Comparison of ENCODE assay signal across 1 cellular context in genomic region chr2:47695800-47696477, GRCh38.
A peak's percentile ranks its signal among the peaks of the same experiment; 100 is the strongest.
TF ChIP-seq lines count a peak whose summit lies in the region.

No MANE protein-coding gene starts in this region.

TF ChIP-seq in GM23338, 12 proteins besides CTCF, POLR2A, EP300 and RAD21 (continued from another document):
- TF ChIP-seq JUNB (IDR thresholded peaks at IDR 0.05; ENCODE audit: unreplicated experiment) (no peak), NANOG (IDR thresholded peaks at IDR 0.05; ENCODE audit: borderline replicate concordance) (no peak), EZH2phosphoT487 (IDR thresholded peaks at IDR 0.05; ENCODE audit: unreplicated experiment) (no peak), CREB1 (CRISPR knock-in tag; IDR thresholded peaks at IDR 0.05; ENCODE audit: low read depth) (peak; percentile 30)
- TF ChIP-seq, protein P1, sequence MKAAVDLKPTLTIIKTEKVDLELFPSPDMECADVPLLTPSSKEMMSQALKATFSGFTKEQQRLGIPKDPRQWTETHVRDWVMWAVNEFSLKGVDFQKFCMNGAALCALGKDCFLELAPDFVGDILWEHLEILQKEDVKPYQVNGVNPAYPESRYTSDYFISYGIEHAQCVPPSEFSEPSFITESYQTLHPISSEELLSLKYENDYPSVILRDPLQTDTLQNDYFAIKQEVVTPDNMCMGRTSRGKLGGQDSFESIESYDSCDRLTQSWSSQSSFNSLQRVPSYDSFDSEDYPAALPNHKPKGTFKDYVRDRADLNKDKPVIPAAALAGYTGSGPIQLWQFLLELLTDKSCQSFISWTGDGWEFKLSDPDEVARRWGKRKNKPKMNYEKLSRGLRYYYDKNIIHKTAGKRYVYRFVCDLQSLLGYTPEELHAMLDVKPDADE (IDR thresholded peaks at IDR 0.05), result no peak
- TF ChIP-seq, protein P2, sequence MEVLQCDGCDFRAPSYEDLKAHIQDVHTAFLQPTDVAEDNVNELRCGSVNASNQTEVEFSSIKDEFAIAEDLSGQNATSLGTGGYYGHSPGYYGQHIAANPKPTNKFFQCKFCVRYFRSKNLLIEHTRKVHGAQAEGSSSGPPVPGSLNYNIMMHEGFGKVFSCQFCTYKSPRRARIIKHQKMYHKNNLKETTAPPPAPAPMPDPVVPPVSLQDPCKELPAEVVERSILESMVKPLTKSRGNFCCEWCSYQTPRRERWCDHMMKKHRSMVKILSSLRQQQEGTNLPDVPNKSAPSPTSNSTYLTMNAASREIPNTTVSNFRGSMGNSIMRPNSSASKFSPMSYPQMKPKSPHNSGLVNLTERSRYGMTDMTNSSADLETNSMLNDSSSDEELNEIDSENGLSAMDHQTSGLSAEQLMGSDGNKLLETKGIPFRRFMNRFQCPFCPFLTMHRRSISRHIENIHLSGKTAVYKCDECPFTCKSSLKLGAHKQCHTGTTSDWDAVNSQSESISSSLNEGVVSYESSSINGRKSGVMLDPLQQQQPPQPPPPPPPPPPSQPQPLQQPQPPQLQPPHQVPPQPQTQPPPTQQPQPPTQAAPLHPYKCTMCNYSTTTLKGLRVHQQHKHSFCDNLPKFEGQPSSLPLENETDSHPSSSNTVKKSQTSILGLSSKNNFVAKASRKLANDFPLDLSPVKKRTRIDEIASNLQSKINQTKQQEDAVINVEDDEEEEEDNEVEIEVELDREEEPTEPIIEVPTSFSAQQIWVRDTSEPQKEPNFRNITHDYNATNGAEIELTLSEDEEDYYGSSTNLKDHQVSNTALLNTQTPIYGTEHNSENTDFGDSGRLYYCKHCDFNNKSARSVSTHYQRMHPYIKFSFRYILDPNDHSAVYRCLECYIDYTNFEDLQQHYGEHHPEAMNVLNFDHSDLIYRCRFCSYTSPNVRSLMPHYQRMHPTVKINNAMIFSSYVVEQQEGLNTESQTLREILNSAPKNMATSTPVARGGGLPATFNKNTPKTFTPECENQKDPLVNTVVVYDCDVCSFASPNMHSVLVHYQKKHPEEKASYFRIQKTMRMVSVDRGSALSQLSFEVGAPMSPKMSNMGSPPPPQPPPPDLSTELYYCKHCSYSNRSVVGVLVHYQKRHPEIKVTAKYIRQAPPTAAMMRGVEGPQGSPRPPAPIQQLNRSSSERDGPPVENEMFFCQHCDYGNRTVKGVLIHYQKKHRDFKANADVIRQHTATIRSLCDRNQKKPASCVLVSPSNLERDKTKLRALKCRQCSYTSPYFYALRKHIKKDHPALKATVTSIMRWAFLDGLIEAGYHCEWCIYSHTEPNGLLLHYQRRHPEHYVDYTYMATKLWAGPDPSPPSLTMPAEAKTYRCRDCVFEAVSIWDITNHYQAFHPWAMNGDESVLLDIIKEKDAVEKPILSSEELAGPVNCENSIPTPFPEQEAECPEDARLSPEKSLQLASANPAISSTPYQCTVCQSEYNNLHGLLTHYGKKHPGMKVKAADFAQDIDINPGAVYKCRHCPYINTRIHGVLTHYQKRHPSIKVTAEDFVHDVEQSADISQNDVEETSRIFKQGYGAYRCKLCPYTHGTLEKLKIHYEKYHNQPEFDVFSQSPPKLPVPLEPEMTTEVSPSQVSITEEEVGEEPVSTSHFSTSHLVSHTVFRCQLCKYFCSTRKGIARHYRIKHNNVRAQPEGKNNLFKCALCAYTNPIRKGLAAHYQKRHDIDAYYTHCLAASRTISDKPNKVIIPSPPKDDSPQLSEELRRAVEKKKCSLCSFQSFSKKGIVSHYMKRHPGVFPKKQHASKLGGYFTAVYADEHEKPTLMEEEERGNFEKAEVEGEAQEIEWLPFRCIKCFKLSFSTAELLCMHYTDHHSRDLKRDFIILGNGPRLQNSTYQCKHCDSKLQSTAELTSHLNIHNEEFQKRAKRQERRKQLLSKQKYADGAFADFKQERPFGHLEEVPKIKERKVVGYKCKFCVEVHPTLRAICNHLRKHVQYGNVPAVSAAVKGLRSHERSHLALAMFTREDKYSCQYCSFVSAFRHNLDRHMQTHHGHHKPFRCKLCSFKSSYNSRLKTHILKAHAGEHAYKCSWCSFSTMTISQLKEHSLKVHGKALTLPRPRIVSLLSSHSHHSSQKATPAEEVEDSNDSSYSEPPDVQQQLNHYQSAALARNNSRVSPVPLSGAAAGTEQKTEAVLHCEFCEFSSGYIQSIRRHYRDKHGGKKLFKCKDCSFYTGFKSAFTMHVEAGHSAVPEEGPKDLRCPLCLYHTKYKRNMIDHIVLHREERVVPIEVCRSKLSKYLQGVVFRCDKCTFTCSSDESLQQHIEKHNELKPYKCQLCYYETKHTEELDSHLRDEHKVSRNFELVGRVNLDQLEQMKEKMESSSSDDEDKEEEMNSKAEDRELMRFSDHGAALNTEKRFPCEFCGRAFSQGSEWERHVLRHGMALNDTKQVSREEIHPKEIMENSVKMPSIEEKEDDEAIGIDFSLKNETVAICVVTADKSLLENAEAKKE (CRISPR knock-in tag; IDR thresholded peaks at IDR 0.05), result peak; percentile 12; the same call in 1 of the 2 replicates
TF ChIP-seq in GM23338: peak in this region for 4.
